In the genomic region with DNA sequence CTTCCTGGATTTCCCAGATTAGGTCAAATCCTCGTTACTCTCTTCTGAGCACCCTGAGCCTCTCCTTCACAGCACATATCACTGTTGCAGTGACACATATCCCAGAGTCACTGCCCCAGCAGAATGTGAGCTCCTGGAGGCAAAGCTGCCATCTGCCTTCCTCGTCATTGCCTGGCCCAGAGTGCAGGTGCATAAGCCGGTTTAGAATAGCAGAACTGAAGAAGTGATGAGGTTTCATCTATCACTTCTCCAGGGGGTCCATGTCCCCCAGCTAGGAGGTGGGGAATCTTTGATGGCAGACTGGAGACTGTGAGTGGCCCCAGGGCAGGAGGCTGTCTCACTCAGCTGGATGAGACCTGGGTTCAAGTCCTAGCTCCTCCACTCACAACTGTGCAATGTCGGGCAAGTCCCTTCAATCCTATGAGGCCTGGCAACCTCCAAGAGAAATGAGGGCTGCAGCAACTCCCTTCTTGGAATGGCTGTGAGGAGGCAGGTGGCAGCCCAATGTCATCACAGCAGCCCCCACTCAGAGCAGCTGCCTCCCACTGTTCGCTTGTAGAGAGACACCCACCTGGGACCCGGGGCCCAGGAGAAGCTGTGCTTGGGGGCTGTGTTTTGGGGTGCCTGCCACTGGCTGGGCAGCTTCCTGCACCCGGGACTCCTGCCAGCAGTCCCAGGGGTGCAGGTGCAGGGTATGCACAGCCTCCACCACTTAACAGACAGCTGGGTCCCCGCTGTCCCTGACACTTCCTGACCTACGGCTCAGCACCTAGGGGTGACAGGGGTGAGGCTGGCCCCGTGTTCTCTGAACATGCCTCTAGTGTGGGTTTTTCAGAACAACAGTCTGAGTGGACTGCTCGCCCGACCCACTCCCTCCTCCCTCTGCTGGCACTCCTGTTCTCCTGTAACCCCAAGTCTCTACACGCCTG, we compare ENCODE assay signal across 13 cellular contexts. TPM values are rescaled to one million over a fixed set of nuclear protein-coding genes. Genes with fewer than 3 reads are reported as not detected.
DNase-seq lines count a peak whose midpoint lies in the region; ATAC-seq and TF ChIP-seq lines count a peak whose summit lies in the region.
"Had no signal": no experiment of that assay in that cellular context is flagged by ENCODE, and none has a peak within 500 bp of the region (broad histone marks: within the 10 kb centered on the region; RNA-seq: fewer than 3 reads in every experiment).

No MANE protein-coding gene starts in this region.

- no peak overlapping the region for H2AK5ac ChIP-seq in mesenchymal stem cell (ENCODE audit: low read length, severe bottlenecking)

- intact Hi-C loops in activated CD8-positive, alpha-beta T cell treated with anti-CD3 and anti-CD28 coated beads for 36 hours (cut with micrococcal nuclease) = no loop called here

- DNase-seq in activated CD8-positive, alpha-beta T cell treated with anti-CD3 and anti-CD28 coated beads, Interleukin-2, amount 10 ng/mL, durations not matched to agents 7 days and 5 days = no peak
- DNase-seq in activated CD8-positive, alpha-beta T cell treated with anti-CD3 and anti-CD28 coated beads for 36 hours = no peak
- DNase-seq in stimulated activated naive B cell treated with anti-CD40 and anti-IgM and Interleukin-4, amounts not matched to agents 10 μg/mL and 1 μg/mL and 100 μg/mL, for 72 hours = no peak
- DNase-seq in mesenchymal stem cell (no peak), H7 (no peak), NCI-H446 (lab: John Stamatoyannopoulos, UW) (no peak)
- DNase-seq: activated T-cell treated with anti-CD3 and anti-CD28 coated beads, Interleukin-2, amount 50 U/mL, for 4 hours; retina had no signal

- no peak overlapping the region for H4K8ac ChIP-seq in mesenchymal stem cell (ENCODE audit: low read length)

- H3K27ac Mint-ChIP-seq in activated CD8-positive, alpha-beta T cell treated with anti-CD3 and anti-CD28 coated beads, Interleukin-2, amount 10 ng/mL, durations not matched to agents 7 days and 5 days = peak overlapping the region; percentile 44
- no peak overlapping the region for H3K27ac Mint-ChIP-seq in activated CD8-positive, alpha-beta T cell treated with anti-CD3 and anti-CD28 coated beads for 36 hours
- peak overlapping the region; percentile 97 for H3K27ac Mint-ChIP-seq in stimulated activated naive B cell treated with anti-CD40 and anti-IgM and Interleukin-4, amounts not matched to agents 10 μg/mL and 1 μg/mL and 100 μg/mL, for 72 hours

- no peak overlapping the region for H3K23ac ChIP-seq in mesenchymal stem cell (ENCODE audit: low read length in 2 of 2)

- no peak overlapping the region for H3K9ac ChIP-seq in mesenchymal stem cell (ENCODE audit: low read length)

- H3K27ac ChIP-seq in KOPT-K1 (ENCODE audit: low read depth, low read length, poor library complexity, severe bottlenecking) (peak overlapping the region; percentile 54), mesenchymal stem cell (ENCODE audit: low read length, poor library complexity, severe bottlenecking) (no peak overlapping the region)
- H3K27ac ChIP-seq: PC-9 had no signal

- H2BK15ac ChIP-seq in mesenchymal stem cell (ENCODE audit: low read depth, poor library complexity, severe bottlenecking) = no peak overlapping the region

- H3K36me3 Mint-ChIP-seq in activated CD8-positive, alpha-beta T cell treated with anti-CD3 and anti-CD28 coated beads, Interleukin-2, amount 10 ng/mL, durations not matched to agents 7 days and 5 days (ENCODE audit: low read depth) = peaks cover 81% of the 10 kb centered on the region
- H3K36me3 Mint-ChIP-seq in activated CD8-positive, alpha-beta T cell treated with anti-CD3 and anti-CD28 coated beads for 36 hours (ENCODE audit: low read depth) = peaks cover 8% of the 10 kb centered on the region
- H3K36me3 Mint-ChIP-seq in stimulated activated naive B cell treated with anti-CD40 and anti-IgM and Interleukin-4, amounts not matched to agents 10 μg/mL and 1 μg/mL and 100 μg/mL, for 72 hours = peaks cover 40 to 65% of the 10 kb centered on the region in 2 donors

- peak; percentile 45 for ATAC-seq in activated CD8-positive, alpha-beta T cell treated with anti-CD3 and anti-CD28 coated beads, Interleukin-2, amount 10 ng/mL, durations not matched to agents 7 days and 5 days
- no peak for ATAC-seq in activated CD8-positive, alpha-beta T cell treated with anti-CD3 and anti-CD28 coated beads for 36 hours
- ATAC-seq in GM21717 (IDR thresholded peaks at IDR 0.05; ENCODE audit: unreplicated experiment) = peak; percentile 51
- ATAC-seq in stimulated activated naive B cell treated with anti-CD40 and anti-IgM and Interleukin-4, amounts not matched to agents 10 μg/mL and 1 μg/mL and 100 μg/mL, for 72 hours (replicated peaks) = peak; percentile 65

- no peaks in the 10 kb centered on the region for H3K27me3 Mint-ChIP-seq in activated CD8-positive, alpha-beta T cell treated with anti-CD3 and anti-CD28 coated beads, Interleukin-2, amount 10 ng/mL, durations not matched to agents 7 days and 5 days (ENCODE audit: low read depth)
- no peaks in the 10 kb centered on the region for H3K27me3 Mint-ChIP-seq in activated CD8-positive, alpha-beta T cell treated with anti-CD3 and anti-CD28 coated beads for 36 hours
- no peaks in the 10 kb centered on the region for H3K27me3 Mint-ChIP-seq in stimulated activated naive B cell treated with anti-CD40 and anti-IgM and Interleukin-4, amounts not matched to agents 10 μg/mL and 1 μg/mL and 100 μg/mL, for 72 hours
- H3K27me3 Mint-ChIP-seq: stimulated activated naive CD8-positive, alpha-beta T cell treated with anti-CD3 and anti-CD28 coated beads, Interleukin-15, Interleukin-2, amounts not matched to agents 100 ng/mL and 50 ng/mL, for 24 hours had no signal

- H3K4me3 Mint-ChIP-seq in activated CD8-positive, alpha-beta T cell treated with anti-CD3 and anti-CD28 coated beads, Interleukin-2, amount 10 ng/mL, durations not matched to agents 7 days and 5 days = no peak overlapping the region
- no peak overlapping the region for H3K4me3 Mint-ChIP-seq in activated CD8-positive, alpha-beta T cell treated with anti-CD3 and anti-CD28 coated beads for 36 hours
- peak overlapping the region; percentile 26 to 70 for H3K4me3 Mint-ChIP-seq in stimulated activated naive B cell treated with anti-CD40 and anti-IgM and Interleukin-4, amounts not matched to agents 10 μg/mL and 1 μg/mL and 100 μg/mL, for 72 hours
- H3K4me3 Mint-ChIP-seq: activated T-cell treated with anti-CD3 and anti-CD28 coated beads, Interleukin-2, amount 50 U/mL, for 4 hours; stimulated activated naive CD8-positive, alpha-beta T cell treated with anti-CD3 and anti-CD28 coated beads, Interleukin-15, Interleukin-2, amounts not matched to agents 100 ng/mL and 50 ng/mL, for 24 hours had no signal

- H3K14ac ChIP-seq in mesenchymal stem cell (ENCODE audit: low read length in 2 of 2) = no peak overlapping the region

- H3K18ac ChIP-seq in mesenchymal stem cell (ENCODE audit: low read depth in 1 of 2, low read length in 2 of 2) = no peak overlapping the region

- no peak for TF ChIP-seq CTCF in activated CD8-positive, alpha-beta T cell treated with anti-CD3 and anti-CD28 coated beads for 36 hours (IDR thresholded peaks at IDR 0.05)

- no peak overlapping the region for H3K4ac ChIP-seq in mesenchymal stem cell (ENCODE audit: low read depth in 1 of 2, low read length in 2 of 2)

- H3K4me3 ChIP-seq in mesenchymal stem cell (ENCODE audit: insufficient read depth in 1 of 2, low read depth in 1 of 2, low read length in 2 of 2) (peak overlapping the region in 1 of 2 experiments; percentile 1), H7 (ENCODE audit: insufficient read depth, low read depth, low read length) (no peak overlapping the region)
- H3K4me3 ChIP-seq: PC-9 had no signal

- H3K9me3 ChIP-seq in KOPT-K1 (ENCODE audit: insufficient read depth, low read length, poor library complexity, severe bottlenecking) (no peaks in the 10 kb centered on the region), mesenchymal stem cell (ENCODE audit: control insufficient read depth, low read length) (no peaks in the 10 kb centered on the region)

- CTCF ChIA-PET in activated CD8-positive, alpha-beta T cell treated with anti-CD3 and anti-CD28 coated beads, Interleukin-2, amount 10 ng/mL, durations not matched to agents 7 days and 5 days (lab: Charles Lee) = interaction anchor here (1.2 to 2.3 kb wide), 6 partner anchors 8 to 257 kb away, joined by 3 to 10 read pairs (median 4); a partner anchor contains a TSS
- CTCF ChIA-PET in activated CD8-positive, alpha-beta T cell treated with anti-CD3 and anti-CD28 coated beads for 36 hours (lab: Charles Lee) = interaction anchor here (0.7 to 2.4 kb wide), 8 partner anchors 9 to 257 kb away, joined by 3 to 9 read pairs (median 7); a partner anchor contains a TSS

- H3K4me2 ChIP-seq in mesenchymal stem cell (ENCODE audit: low read length, poor library complexity, severe bottlenecking) = no peak overlapping the region
- H3K4me2 ChIP-seq: PC-9 had no signal

- no peak overlapping the region for H2BK5ac ChIP-seq in mesenchymal stem cell (ENCODE audit: low read depth, low read length, poor library complexity, severe bottlenecking)

- peaks cover 39% of the 10 kb centered on the region for H3K4me1 Mint-ChIP-seq in activated CD8-positive, alpha-beta T cell treated with anti-CD3 and anti-CD28 coated beads, Interleukin-2, amount 10 ng/mL, durations not matched to agents 7 days and 5 days (ENCODE audit: low read depth)
- peaks cover 10% of the 10 kb centered on the region for H3K4me1 Mint-ChIP-seq in activated CD8-positive, alpha-beta T cell treated with anti-CD3 and anti-CD28 coated beads for 36 hours (ENCODE audit: low read depth)
- peaks cover 51 to 67% of the 10 kb centered on the region in 2 donors for H3K4me1 Mint-ChIP-seq in stimulated activated naive B cell treated with anti-CD40 and anti-IgM and Interleukin-4, amounts not matched to agents 10 μg/mL and 1 μg/mL and 100 μg/mL, for 72 hours

- 96% methylated on average over 13 of the region's 13 CpGs for WGBS in mesenchymal stem cell

- peaks cover 74% of the 10 kb centered on the region for H3K36me3 ChIP-seq in KOPT-K1 (ENCODE audit: insufficient read depth, low read length)
- peaks cover 14 to 56% of the 10 kb centered on the region in 2 experiments for H3K36me3 ChIP-seq in mesenchymal stem cell (ENCODE audit: control insufficient read depth in 1 of 2, insufficient read depth in 2 of 2, low read depth in 1 of 2, low read length in 2 of 2)
- H3K36me3 ChIP-seq in H7 (replicated peaks; ENCODE audit: control insufficient read depth, insufficient read depth, low read length) = peaks cover 6% of the 10 kb centered on the region

- H3K27me3 ChIP-seq in mesenchymal stem cell (ENCODE audit: control insufficient read depth in 1 of 2, insufficient read depth in 1 of 2, low read length in 2 of 2) (no peaks in the 10 kb centered on the region), H7 (ENCODE audit: control insufficient read depth, insufficient read depth, low read length) (no peaks in the 10 kb centered on the region)

- H2AFZ ChIP-seq in mesenchymal stem cell (ENCODE audit: low read depth, low read length) = no peak overlapping the region
- H2AFZ ChIP-seq: PC-9 had no signal

- H4K91ac ChIP-seq in mesenchymal stem cell (ENCODE audit: low read length) = no peak overlapping the region

- peaks cover 46% of the 10 kb centered on the region for H3K79me1 ChIP-seq in mesenchymal stem cell (replicated peaks; ENCODE audit: low read length, poor library complexity, severe bottlenecking)

- no peak overlapping the region for H2BK120ac ChIP-seq in mesenchymal stem cell (ENCODE audit: low read depth, low read length)

- POLR2A ChIA-PET in activated CD8-positive, alpha-beta T cell treated with anti-CD3 and anti-CD28 coated beads, Interleukin-2, amount 10 ng/mL, durations not matched to agents 7 days and 5 days (lab: Charles Lee) = no interaction called here
- POLR2A ChIA-PET in activated CD8-positive, alpha-beta T cell treated with anti-CD3 and anti-CD28 coated beads for 36 hours (lab: Charles Lee) = interaction anchor here (1.4 kb wide), 1 partner anchor 12 kb away, joined by 4 read pairs; no protein-coding TSS in a partner anchor

- no peaks in the 10 kb centered on the region for H3K4me1 ChIP-seq in mesenchymal stem cell (ENCODE audit: control insufficient read depth, insufficient read depth, low read depth, low read length)

- no peaks in the 10 kb centered on the region for H3K9me3 Mint-ChIP-seq in activated CD8-positive, alpha-beta T cell treated with anti-CD3 and anti-CD28 coated beads, Interleukin-2, amount 10 ng/mL, durations not matched to agents 7 days and 5 days (ENCODE audit: insufficient read depth)
- H3K9me3 Mint-ChIP-seq in activated CD8-positive, alpha-beta T cell treated with anti-CD3 and anti-CD28 coated beads for 36 hours = no peaks in the 10 kb centered on the region
- peaks cover 2 to 4% of the 10 kb centered on the region in 2 donors for H3K9me3 Mint-ChIP-seq in stimulated activated naive B cell treated with anti-CD40 and anti-IgM and Interleukin-4, amounts not matched to agents 10 μg/mL and 1 μg/mL and 100 μg/mL, for 72 hours
- H3K9me3 Mint-ChIP-seq: activated T-cell treated with anti-CD3 and anti-CD28 coated beads, Interleukin-2, amount 50 U/mL, for 4 hours; stimulated activated naive CD8-positive, alpha-beta T cell treated with anti-CD3 and anti-CD28 coated beads, Interleukin-15, Interleukin-2, amounts not matched to agents 100 ng/mL and 50 ng/mL, for 24 hours had no signal

- H2BK12ac ChIP-seq in mesenchymal stem cell (ENCODE audit: low read length in 2 of 2) = no peak overlapping the region

RNA-seq across cellular contexts. Expression of a gene that starts 26.1 kb away (rescaled TPM):
- not detected for total RNA-seq in activated CD8-positive, alpha-beta T cell treated with anti-CD3 and anti-CD28 coated beads, Interleukin-2, amount 10 ng/mL, durations not matched to agents 7 days and 5 days
- total RNA-seq in activated CD8-positive, alpha-beta T cell treated with anti-CD3 and anti-CD28 coated beads for 36 hours = under 1 TPM; 0.29 to 0.72 TPM
- polyA plus RNA-seq in mesenchymal stem cell (2013, experiment 1 of 2) = 2.2 TPM
- polyA plus RNA-seq in mesenchymal stem cell (2013, experiment 2 of 2) = 2.2 TPM
- not detected in 2 replicates for total RNA-seq in H7 (2014; rRNA removed; shearing (Covaris generic))
- total RNA-seq: LHCN-M2 had no signal

Comparison
In these comparisons a context has a peak if more than half of its experiments do, and no peak if none do; other contexts are left out.
1. H3K4me3 Mint-ChIP-seq: peak in stimulated activated naive B cell treated with anti-CD40 and anti-IgM and Interleukin-4, amounts not matched to agents 10 μg/mL and 1 μg/mL and 100 μg/mL, for 72 hours (2 of 2); none in activated CD8-positive, alpha-beta T cell treated with anti-CD3 and anti-CD28 coated beads, Interleukin-2, amount 10 ng/mL, durations not matched to agents 7 days and 5 days (single experiment) and activated CD8-positive, alpha-beta T cell treated with anti-CD3 and anti-CD28 coated beads for 36 hours (single experiment).